Comparison of ENCODE assay signal across 9 cellular contexts in the genomic region with DNA sequence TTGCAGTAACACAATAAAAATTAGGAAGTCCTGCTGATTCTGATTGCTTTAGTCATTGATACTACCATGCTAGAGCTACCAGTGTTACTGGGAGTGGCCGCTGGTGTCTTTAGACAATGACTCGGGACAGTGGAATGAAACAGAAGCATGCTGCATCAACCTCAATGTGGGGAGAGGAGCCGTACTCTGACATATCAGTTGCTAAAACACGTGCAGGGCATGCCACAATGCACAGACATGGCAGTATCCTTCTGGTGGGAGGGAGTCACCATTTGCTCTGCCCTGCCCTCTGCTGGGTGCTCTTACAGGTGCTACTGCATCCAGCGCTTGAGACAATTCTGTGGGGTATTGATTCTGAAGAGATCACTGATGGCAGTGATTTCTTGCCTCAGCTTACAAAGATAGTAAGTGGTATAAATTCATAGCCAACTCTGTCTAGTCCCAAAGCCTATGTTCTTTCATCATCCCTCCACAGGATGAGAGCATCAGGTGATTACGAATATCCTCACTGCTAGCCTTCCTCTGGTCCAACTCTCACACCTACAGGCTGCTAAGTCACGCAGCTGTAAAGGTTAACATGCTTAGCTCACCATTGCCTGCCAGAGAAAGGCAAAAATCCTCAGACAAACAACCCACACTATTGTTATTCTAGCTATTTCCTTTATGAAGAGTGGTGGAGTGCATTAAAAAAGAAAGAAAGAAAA. TPM values are rescaled to one million over a fixed set of nuclear protein-coding genes. Genes with fewer than 3 reads are reported as not detected.
DNase-seq lines count a peak whose midpoint lies in the region; ATAC-seq and TF ChIP-seq lines count a peak whose summit lies in the region.
"Had no signal": no experiment of that assay in that cellular context is flagged by ENCODE, and none has a peak within 500 bp of the region (broad histone marks: within the 10 kb centered on the region; RNA-seq: fewer than 3 reads in every experiment).

No MANE protein-coding gene starts in this region.

- no TSS peak for BruUV-seq in HCT116 (replicated peaks; lab: Mats Ljungman, UMichigan)

- no peak overlapping the region for H3K9ac ChIP-seq in HCT116 (ENCODE audit: low read length)
- H3K9ac ChIP-seq: BLaER1 had no signal

- TF ChIP-seq POLR2A in HCT116 (IDR thresholded peaks at IDR 0.05; ENCODE audit: borderline replicate concordance, extremely low read depth, insufficient read depth, insufficient read length), result no peak

- no peaks in the 10 kb centered on the region for H3K79me2 ChIP-seq in HCT116 (ENCODE audit: insufficient read depth, low read length)

- intact Hi-C loops in HCT116 (cut with micrococcal nuclease), result loop anchor here (1.0 kb wide), 1 partner anchor 170 kb away; no protein-coding TSS in a partner anchor

- DNase-seq in NCI-H1092 treated with DMSO at 0.1 percent for 48 hours (lab: John Stamatoyannopoulos, UW) (peak; percentile 61), NCI-H1092 (lab: John Stamatoyannopoulos, UW) (no peak), HCT116 (ENCODE audit: low read depth, low spot score) (peak; percentile 39), NCI-H1694 treated with DMSO at 0.1 percent for 48 hours (lab: John Stamatoyannopoulos, UW) (peak; percentile 28), endothelial cell (ENCODE audit: low spot score) (peak; percentile 74), NCI-H446 treated with DMSO at 0.1 percent for 48 hours (lab: John Stamatoyannopoulos, UW) (no peak)
- DNase-seq in activated CD4-positive, alpha-beta T cell treated with anti-CD3 and anti-CD28 coated beads for 48 hours, result peak; percentile 66

- H3K9me3 ChIP-seq in HCT116 (ENCODE audit: control insufficient read depth in 1 of 2, insufficient read depth in 1 of 2, low read depth in 1 of 2, low read length in 2 of 2), result no peaks in the 10 kb centered on the region
- H3K9me3 ChIP-seq: BLaER1 had no signal

- 0 out of 2 replicates have a peak overlapping the region, but pooled peaks have one; percentile 11 for H3K4me2 ChIP-seq in HCT116 (ENCODE audit: low read length)
- H3K4me2 ChIP-seq: BLaER1 had no signal

- H3K9me3 Mint-ChIP-seq in endothelial cell (ENCODE audit: unreplicated experiment), result no peaks in the 10 kb centered on the region
- no peaks in the 10 kb centered on the region for H3K9me3 Mint-ChIP-seq in nephron

- TF ChIP-seq CTCF in HCT116 (IDR thresholded peaks at IDR 0.05 in 2 of 3, conservative IDR thresholded peaks at IDR 0.05 in 1 of 3; ENCODE audit: borderline replicate concordance in 1 of 3, insufficient read depth in 1 of 3, low read depth in 2 of 3, low read length in 2 of 3) (peak; percentile 43 to 90 (median 80); a peak in 5 of 6 replicates), endothelial cell (IDR thresholded peaks at IDR 0.05; ENCODE audit: unreplicated experiment) (peak; percentile 66), nephron (IDR thresholded peaks at IDR 0.05; ENCODE audit: unreplicated experiment in 3 of 3) (peak; percentile 49 to 67 (median 55))

- peaks cover 0 to 2% of the 10 kb centered on the region in 2 experiments; a peak in 2 of 4 replicates for H3K36me3 ChIP-seq in HCT116 (ENCODE audit: control insufficient read depth in 1 of 2, insufficient read depth in 2 of 2, low read length in 2 of 2)

- no peak overlapping the region for H2AFZ ChIP-seq in HCT116 (ENCODE audit: low read depth, low read length, poor library complexity, severe bottlenecking)

- peaks cover 0 to 27% of the 10 kb centered on the region in 2 experiments; a peak in 1 of 4 replicates for H3K4me1 ChIP-seq in HCT116 (ENCODE audit: control insufficient read depth in 1 of 2, insufficient read depth in 2 of 2, low read length in 2 of 2)

- no peaks in the 10 kb centered on the region for H4K20me1 ChIP-seq in HCT116 (ENCODE audit: insufficient read depth)
- H4K20me1 ChIP-seq: BLaER1 had no signal

- RAD21 ChIA-PET in HCT116 (lab: Charles Lee; ENCODE audit: low non-redundant PET in 1 of 2, low total read pairs in 2 of 2, uncharacterized antibody in 2 of 2, unreplicated experiment in 2 of 2), result no interaction called here

- H3K27me3 Mint-ChIP-seq in endothelial cell (ENCODE audit: unreplicated experiment), result peaks cover 1% of the 10 kb centered on the region
- no peaks in the 10 kb centered on the region for H3K27me3 Mint-ChIP-seq in nephron (ENCODE audit: low read depth)

- ATAC-seq in HCT116, result peak; percentile 90

- H3K27me3 ChIP-seq in HCT116 (ENCODE audit: insufficient read depth, low read length), result no peaks in the 10 kb centered on the region
- H3K27me3 ChIP-seq: BLaER1 had no signal

- H3K27ac Mint-ChIP-seq in endothelial cell (ENCODE audit: unreplicated experiment) (no peak overlapping the region), nephron (no peak overlapping the region)

- H3K36me3 Mint-ChIP-seq in endothelial cell (ENCODE audit: low read depth, unreplicated experiment), result no peaks in the 10 kb centered on the region
- H3K36me3 Mint-ChIP-seq in nephron (ENCODE audit: low read depth), result peaks cover 15% of the 10 kb centered on the region

- H3K4me3 ChIP-seq in HCT116 (replicated peaks in 1 of 2; ENCODE audit: low read depth in 1 of 2, low read length in 2 of 2), result no peak overlapping the region
- H3K4me3 ChIP-seq: BLaER1 had no signal

- POLR2A ChIA-PET in HCT116 (lab: Charles Lee), result interaction anchor here (1.2 kb wide), 1 partner anchor 171 kb away, joined by 3 read pairs; no protein-coding TSS in a partner anchor

- H3K9me2 ChIP-seq in HCT116 (ENCODE audit: insufficient read depth), result no peaks in the 10 kb centered on the region

- peaks cover 11% of the 10 kb centered on the region for H3K4me1 Mint-ChIP-seq in endothelial cell (ENCODE audit: unreplicated experiment)
- peaks cover 8% of the 10 kb centered on the region for H3K4me1 Mint-ChIP-seq in nephron

- H3K4me3 Mint-ChIP-seq in endothelial cell (ENCODE audit: unreplicated experiment) (no peak overlapping the region), nephron (no peak overlapping the region)

- peak; percentile 59 for TF ChIP-seq RAD21 in HCT116 (IDR thresholded peaks at IDR 0.05; ENCODE audit: low read depth)

- no peak overlapping the region for H3K27ac ChIP-seq in HCT116 (ENCODE audit: low read depth, low read length)
- H3K27ac ChIP-seq: BLaER1 had no signal

- CTCF ChIA-PET in HCT116 (lab: Charles Lee), result interaction anchor here (1.2 to 2.5 kb wide), 3 partner anchors 46 to 179 kb away, joined by 3 to 14 read pairs (median 7); no protein-coding TSS in a partner anchor

TF ChIP-seq in HCT116, 20 proteins besides CTCF, POLR2A, EP300 and RAD21:
- TF ChIP-seq CBX3 (IDR thresholded peaks at IDR 0.05; ENCODE audit: low read depth) (0 out of 2 replicates have a peak, but pooled peaks have one; percentile 35), MAX (IDR thresholded peaks at IDR 0.05) (peak; percentile 83)
- TF ChIP-seq, protein P1, sequence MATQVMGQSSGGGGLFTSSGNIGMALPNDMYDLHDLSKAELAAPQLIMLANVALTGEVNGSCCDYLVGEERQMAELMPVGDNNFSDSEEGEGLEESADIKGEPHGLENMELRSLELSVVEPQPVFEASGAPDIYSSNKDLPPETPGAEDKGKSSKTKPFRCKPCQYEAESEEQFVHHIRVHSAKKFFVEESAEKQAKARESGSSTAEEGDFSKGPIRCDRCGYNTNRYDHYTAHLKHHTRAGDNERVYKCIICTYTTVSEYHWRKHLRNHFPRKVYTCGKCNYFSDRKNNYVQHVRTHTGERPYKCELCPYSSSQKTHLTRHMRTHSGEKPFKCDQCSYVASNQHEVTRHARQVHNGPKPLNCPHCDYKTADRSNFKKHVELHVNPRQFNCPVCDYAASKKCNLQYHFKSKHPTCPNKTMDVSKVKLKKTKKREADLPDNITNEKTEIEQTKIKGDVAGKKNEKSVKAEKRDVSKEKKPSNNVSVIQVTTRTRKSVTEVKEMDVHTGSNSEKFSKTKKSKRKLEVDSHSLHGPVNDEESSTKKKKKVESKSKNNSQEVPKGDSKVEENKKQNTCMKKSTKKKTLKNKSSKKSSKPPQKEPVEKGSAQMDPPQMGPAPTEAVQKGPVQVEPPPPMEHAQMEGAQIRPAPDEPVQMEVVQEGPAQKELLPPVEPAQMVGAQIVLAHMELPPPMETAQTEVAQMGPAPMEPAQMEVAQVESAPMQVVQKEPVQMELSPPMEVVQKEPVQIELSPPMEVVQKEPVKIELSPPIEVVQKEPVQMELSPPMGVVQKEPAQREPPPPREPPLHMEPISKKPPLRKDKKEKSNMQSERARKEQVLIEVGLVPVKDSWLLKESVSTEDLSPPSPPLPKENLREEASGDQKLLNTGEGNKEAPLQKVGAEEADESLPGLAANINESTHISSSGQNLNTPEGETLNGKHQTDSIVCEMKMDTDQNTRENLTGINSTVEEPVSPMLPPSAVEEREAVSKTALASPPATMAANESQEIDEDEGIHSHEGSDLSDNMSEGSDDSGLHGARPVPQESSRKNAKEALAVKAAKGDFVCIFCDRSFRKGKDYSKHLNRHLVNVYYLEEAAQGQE (IDR thresholded peaks at IDR 0.05; ENCODE audit: low read depth), result no peak

RNA-seq across cellular contexts. Expression of gene NSG1, which starts 43.7 kb away (rescaled TPM):
- 0.12 TPM for total RNA-seq in HCT116 (2021; ENCODE audit: unreplicated experiment)
- 0.01 and 0.05 TPM in 2 replicates for polyA plus RNA-seq in HCT116 (2012)
- total RNA-seq in endothelial cell (ENCODE audit: unreplicated experiment), result 2.9 TPM

Comparison
In these comparisons a context has a peak if more than half of its experiments do, and no peak if none do; other contexts are left out.
1. DNase-seq: peak in NCI-H1092 treated with DMSO at 0.1 percent for 48 hours (single experiment), HCT116 (single experiment), NCI-H1694 treated with DMSO at 0.1 percent for 48 hours (single experiment), activated CD4-positive, alpha-beta T cell treated with anti-CD3 and anti-CD28 coated beads for 48 hours (single experiment) and endothelial cell (single experiment); none in NCI-H1092 (single experiment) and NCI-H446 treated with DMSO at 0.1 percent for 48 hours (single experiment).
2. Peak in every context shown above with its lines, with median percentiles within 50 percentile points of each other: CTCF ChIP-seq.